In genomic region chr4:188779586-188779985, GRCh38 we compare ENCODE assay signal across 26 cellular contexts.
DNase-seq lines count a peak whose midpoint lies in the region; ATAC-seq, FAIRE-seq and TF ChIP-seq lines count a peak whose summit lies in the region.
"Had no signal": no experiment of that assay in that cellular context is flagged by ENCODE, and none has a peak within 500 bp of the region (broad histone marks: within the 10 kb centered on the region; RNA-seq: fewer than 3 reads in every experiment).

No MANE protein-coding gene starts in this region.

- DNase-seq in AG10803 (ENCODE audit: low read depth) = peak; percentile 25
- peak; percentile 51 for DNase-seq in LHCN-M2 (ENCODE audit: low read depth)
- DNase-seq in brain microvascular endothelial cell = peak; percentile 7
- peak; percentile 18 for DNase-seq in iris pigment epithelial cell (ENCODE audit: low read depth)
- DNase-seq in superior temporal gyrus (ENCODE audit: extremely low spot score) = no peak
- no peak for DNase-seq in urothelium cell line (ENCODE audit: low spot score)
- DNase-seq in pons (ENCODE audit: low spot score) = no peak
- DNase-seq: activated CD8-positive, alpha-beta T cell treated with anti-CD3 and anti-CD28 coated beads, Interleukin-2, amount 10 ng/mL, durations not matched to agents 7 days and 5 days; activated effector memory CD4-positive, alpha-beta T cell treated with anti-CD3 and anti-CD28 coated beads, Interleukin-2, amount 50 U/mL, for 16 hours; activated T-cell treated with anti-CD3 and anti-CD28 coated beads for 4 hours; endodermal cell; left cardiac atrium; NCI-H1105 treated with DMSO at 0.1 percent for 48 hours; NCI-H2171; NCI-H524; NK-92 treated with Interleukin-12 subunit alpha and Interleukin-12 subunit beta, amount 100 ng/mL, for 24 hours; psoas muscle; small intestine; uterus had no signal

- no peak for FAIRE-seq in urothelium cell line (lab: Jason Lieb, UNC)
- FAIRE-seq: HepG2, small intestine had no signal

- H3K4me3 ChIP-seq in AG10803 (ENCODE audit: low read length) (no peak overlapping the region), brain microvascular endothelial cell (ENCODE audit: low read depth, low read length) (no peak overlapping the region)
- H3K4me3 ChIP-seq: BLaER1, coronary artery, psoas muscle, SJSA1, suprapubic skin, uterus had no signal

- TF ChIP-seq CTCF in AG10803 (conservative IDR thresholded peaks at IDR 0.05; ENCODE audit: low read length) (no peak), brain microvascular endothelial cell (IDR thresholded peaks at IDR 0.05; ENCODE audit: low read depth, low read length, missing control alignments) (no peak)

- H3K27ac ChIP-seq in brain microvascular endothelial cell = no peak overlapping the region
- H3K27ac ChIP-seq: BLaER1, coronary artery, psoas muscle, SJSA1, suprapubic skin, uterus had no signal

- ATAC-seq in HG02623 (IDR thresholded peaks at IDR 0.05; ENCODE audit: unreplicated experiment) = no peak
- ATAC-seq: activated CD8-positive, alpha-beta T cell treated with anti-CD3 and anti-CD28 coated beads, Interleukin-2, amount 10 ng/mL, durations not matched to agents 7 days and 5 days; HepG2; left cardiac atrium; Panc1; psoas muscle had no signal

- H3K36me3 ChIP-seq in brain microvascular endothelial cell (replicated peaks) = no peaks in the 10 kb centered on the region
- H3K36me3 ChIP-seq: BLaER1, SJSA1, suprapubic skin, uterus had no signal

- in situ Hi-C loops in brain microvascular endothelial cell (cut with HindIII; ENCODE audit: low pct_ligation_motif_present, low sequenced_read_pairs) = no loop called here

- no peaks in the 10 kb centered on the region for H3K27me3 ChIP-seq in brain microvascular endothelial cell (replicated peaks)
- H3K27me3 ChIP-seq: BLaER1, SJSA1, suprapubic skin, uterus had no signal

Comparison
In these comparisons a context has a peak if more than half of its experiments do, and no peak if none do; other contexts are left out.
1. DNase-seq: peak in AG10803 (single experiment), LHCN-M2 (single experiment), brain microvascular endothelial cell (single experiment) and iris pigment epithelial cell (single experiment); none in superior temporal gyrus (single experiment), urothelium cell line (single experiment) and pons (single experiment).